Comparison of ENCODE assay signal across 9 cellular contexts in the genomic region with DNA sequence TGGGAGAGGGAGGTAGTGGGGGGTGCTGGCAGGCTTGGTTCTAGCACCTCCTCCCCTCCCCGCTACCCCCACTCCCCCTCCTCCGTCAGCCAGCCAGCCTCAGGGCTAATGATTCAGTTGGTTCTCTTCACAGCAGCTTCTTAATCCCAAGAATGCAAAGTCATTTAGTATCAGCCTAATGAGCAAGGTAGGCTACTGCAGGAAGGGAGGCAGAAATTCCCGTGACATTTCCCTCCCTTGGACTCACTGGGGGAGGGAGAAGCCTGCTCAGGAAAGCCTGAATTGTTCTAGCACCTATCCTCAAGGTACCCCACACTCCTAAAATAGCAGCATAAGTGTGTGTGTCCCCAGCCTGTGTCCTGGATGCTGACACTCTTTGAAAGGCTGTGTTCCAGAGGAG. TPM values are rescaled to one million over a fixed set of nuclear protein-coding genes. Genes with fewer than 3 reads are reported as not detected.
A peak's percentile ranks its signal among the peaks of the same experiment; 100 is the strongest.
DNase-seq lines count a peak whose midpoint lies in the region; ATAC-seq and TF ChIP-seq lines count a peak whose summit lies in the region.
"Had no signal": no experiment of that assay in that cellular context is flagged by ENCODE, and none has a peak within 500 bp of the region (broad histone marks: within the 10 kb centered on the region; RNA-seq: fewer than 3 reads in every experiment).

No MANE protein-coding gene starts in this region.

- H3K4me1 Mint-ChIP-seq in natural killer cell treated with Interleukin-12 subunit alpha and Interleukin-12 subunit beta and Interleukin-15 and Interleukin-18, amount 100 ng/mL, for 72 hours (ENCODE audit: low read depth in 2 of 2), result peaks cover 49 to 62% of the 10 kb centered on the region in 2 donors
- peaks cover 42% of the 10 kb centered on the region for H3K4me1 Mint-ChIP-seq in activated T-cell treated with anti-CD3 and anti-CD28 coated beads, Interleukin-2, amount 50 U/mL, for 4 hours (ENCODE audit: low read depth)

- no peak overlapping the region for H3K4me3 ChIP-seq in epithelial cell of esophagus (ENCODE audit: low read length)

- peak overlapping the region; percentile 29 for H3K4me3 Mint-ChIP-seq in natural killer cell treated with Interleukin-12 subunit alpha and Interleukin-12 subunit beta and Interleukin-15 and Interleukin-18, amount 100 ng/mL, for 72 hours
- no peak overlapping the region for H3K4me3 Mint-ChIP-seq in activated T-cell treated with anti-CD3 and anti-CD28 coated beads, Interleukin-2, amount 50 U/mL, for 4 hours

- DNase-seq in NCI-H1048 (lab: John Stamatoyannopoulos, UW), result peak; percentile 9
- DNase-seq in epithelial cell of esophagus (ENCODE audit: low read depth), result peak; percentile 87
- no peak for DNase-seq in natural killer cell treated with Interleukin-12 subunit alpha and Interleukin-12 subunit beta and Interleukin-15 and Interleukin-18, amount 100 ng/mL, for 72 hours (ENCODE audit: low spot score)
- DNase-seq in NCI-H1105 (lab: John Stamatoyannopoulos, UW), result no peak
- DNase-seq in globus pallidus (ENCODE audit: low spot score), result no peak
- DNase-seq in activated T-cell treated with anti-CD3 and anti-CD28 coated beads, Interleukin-2, amount 50 U/mL, for 4 hours, result no peak

- H3K27me3 Mint-ChIP-seq in natural killer cell treated with Interleukin-12 subunit alpha and Interleukin-12 subunit beta and Interleukin-15 and Interleukin-18, amount 100 ng/mL, for 72 hours, result no peaks in the 10 kb centered on the region
- H3K27me3 Mint-ChIP-seq in activated T-cell treated with anti-CD3 and anti-CD28 coated beads, Interleukin-2, amount 50 U/mL, for 4 hours (ENCODE audit: low read depth), result no peaks in the 10 kb centered on the region

- peak overlapping the region; percentile 66 to 84 for H3K27ac Mint-ChIP-seq in natural killer cell treated with Interleukin-12 subunit alpha and Interleukin-12 subunit beta and Interleukin-15 and Interleukin-18, amount 100 ng/mL, for 72 hours

- ATAC-seq in GM18502 (IDR thresholded peaks at IDR 0.05; ENCODE audit: poor library complexity, unreplicated experiment) (peak; percentile 7), HG03196 (IDR thresholded peaks at IDR 0.05; ENCODE audit: unreplicated experiment) (no peak)
- no peak for ATAC-seq in natural killer cell treated with Interleukin-12 subunit alpha and Interleukin-12 subunit beta and Interleukin-15 and Interleukin-18, amount 100 ng/mL, for 72 hours
- no peak for ATAC-seq in activated T-cell treated with anti-CD3 and anti-CD28 coated beads, Interleukin-2, amount 50 U/mL, for 4 hours
- ATAC-seq: HCT116 had no signal

- no peaks in the 10 kb centered on the region for H3K36me3 Mint-ChIP-seq in natural killer cell treated with Interleukin-12 subunit alpha and Interleukin-12 subunit beta and Interleukin-15 and Interleukin-18, amount 100 ng/mL, for 72 hours
- peaks cover 3% of the 10 kb centered on the region for H3K36me3 Mint-ChIP-seq in activated T-cell treated with anti-CD3 and anti-CD28 coated beads, Interleukin-2, amount 50 U/mL, for 4 hours (ENCODE audit: insufficient read depth)

- no peaks in the 10 kb centered on the region for H3K9me3 Mint-ChIP-seq in natural killer cell treated with Interleukin-12 subunit alpha and Interleukin-12 subunit beta and Interleukin-15 and Interleukin-18, amount 100 ng/mL, for 72 hours
- H3K9me3 Mint-ChIP-seq in activated T-cell treated with anti-CD3 and anti-CD28 coated beads, Interleukin-2, amount 50 U/mL, for 4 hours, result no peaks in the 10 kb centered on the region

- no peak for TF ChIP-seq CTCF in epithelial cell of esophagus (IDR thresholded peaks at IDR 0.05; ENCODE audit: insufficient read depth, low read depth, low read length, missing control alignments)

RNA-seq across cellular contexts. Expression of a gene that starts 29.8 kb away (rescaled TPM):
- 10 to 100 TPM; 57.9 to 92.1 TPM for total RNA-seq in natural killer cell treated with Interleukin-12 subunit alpha and Interleukin-12 subunit beta and Interleukin-15 and Interleukin-18, amount 100 ng/mL, for 72 hours
- total RNA-seq in activated T-cell treated with anti-CD3 and anti-CD28 coated beads, Interleukin-2, amount 50 U/mL, for 4 hours, result 10 to 100 TPM; 49.4 to 59.7 (median 59.1) TPM

Comparison
In these comparisons a context has a peak if more than half of its experiments do, and no peak if none do; other contexts are left out.
1. DNase-seq: peak in NCI-H1048 (single experiment) and epithelial cell of esophagus (single experiment); none in natural killer cell treated with Interleukin-12 subunit alpha and Interleukin-12 subunit beta and Interleukin-15 and Interleukin-18, amount 100 ng/mL, for 72 hours (single experiment), NCI-H1105 (single experiment), globus pallidus (single experiment) and activated T-cell treated with anti-CD3 and anti-CD28 coated beads, Interleukin-2, amount 50 U/mL, for 4 hours (single experiment).